ENCODE assay signal across 8 cellular contexts in genomic region chr7:816751-817671, GRCh38. TPM values are rescaled to one million over a fixed set of nuclear protein-coding genes. Genes with fewer than 3 reads are reported as not detected.
DNase-seq lines count a peak whose midpoint lies in the region; ATAC-seq, FAIRE-seq and TF ChIP-seq lines count a peak whose summit lies in the region.

No MANE protein-coding gene starts in this region.

- H3K36me3 Mint-ChIP-seq in endodermal cell (ENCODE audit: low read depth) = peaks cover 9% of the 10 kb centered on the region

- H4K20me1 ChIP-seq in neural cell (ENCODE audit: insufficient read depth) = no peaks in the 10 kb centered on the region

- ATAC-seq in GM21576 (IDR thresholded peaks at IDR 0.05; ENCODE audit: unreplicated experiment) = peak; percentile 13
- no peak for ATAC-seq in aorta (ENCODE audit: low FRiP score)

- peak overlapping the region; percentile 90 for H3K9ac ChIP-seq in endodermal cell (ENCODE audit: extremely low read depth, low read length, poor library complexity, severe bottlenecking)
- H3K9ac ChIP-seq in neural cell (ENCODE audit: low read length) = peak overlapping the region; percentile 80

- peak overlapping the region; percentile 83 for H3K4me2 ChIP-seq in neural cell (ENCODE audit: low read length)

- intact Hi-C loops in aorta (cut with DNase I) = no loop called here

- H3F3A ChIP-seq in neural cell (ENCODE audit: insufficient read depth, low read length, poor library complexity, severe bottlenecking) = no peaks in the 10 kb centered on the region

- peak; percentile 24 for DNase-seq in DMS79 (lab: John Stamatoyannopoulos, UW)
- DNase-seq in LNCaP clone FGC (ENCODE audit: low read depth) = no peak
- peak; percentile 17 to 18 for DNase-seq in activated CD4-positive, alpha-beta T cell treated with anti-CD3 and anti-CD28 coated beads, Interleukin-2, amount 50 U/mL, for 4 hours
- peak; percentile 79 for DNase-seq in endodermal cell
- DNase-seq in aorta = peak in 1 of 2 donors; percentile 78
- DNase-seq in frontal cortex (ENCODE audit: low spot score in 2 of 2) = no peak

- H3K9me2 ChIP-seq in neural cell (ENCODE audit: insufficient read depth, low read length) = no peaks in the 10 kb centered on the region

- H3K4me3 Mint-ChIP-seq in endodermal cell = peak overlapping the region; percentile 90

- H3K79me2 ChIP-seq in neural cell (replicated peaks; ENCODE audit: insufficient read depth, low read length) = peaks cover 49% of the 10 kb centered on the region

- no peaks in the 10 kb centered on the region for H3K27me3 Mint-ChIP-seq in endodermal cell (ENCODE audit: insufficient read depth)

- peak overlapping the region; percentile 94 for H3K27ac Mint-ChIP-seq in endodermal cell

- 0 to 1% methylated on average over 23 to 88 of the region's 88 CpGs for WGBS in endodermal cell (ENCODE audit: insufficient coverage in 1 of 2, insufficient read length in 1 of 2), 2 experiments
- WGBS in aorta, 2 donors = 0 to 1% methylated on average over 46 to 88 of the region's 88 CpGs

- peak overlapping the region; percentile 92 for H3K4me3 ChIP-seq in LNCaP clone FGC (ENCODE audit: low read depth, low read length)
- peak overlapping the region; percentile 93 for H3K4me3 ChIP-seq in endodermal cell (ENCODE audit: low read length)
- H3K4me3 ChIP-seq in neural cell (ENCODE audit: low read length) = peak overlapping the region; percentile 93
- H3K4me3 ChIP-seq in aorta (ENCODE audit: low read length in 2 of 2) = peak overlapping the region; percentile 74 to 99

- H3K36me3 ChIP-seq in endodermal cell (ENCODE audit: control insufficient read depth, insufficient read depth, low read length) (peaks cover 3% of the 10 kb centered on the region), neural cell (ENCODE audit: insufficient read depth, low read length) (no peaks in the 10 kb centered on the region), aorta (ENCODE audit: control insufficient read depth in 1 of 2, insufficient read depth in 2 of 2, low read length in 1 of 2) (no peaks in the 10 kb centered on the region)

- H2AFZ ChIP-seq in neural cell (ENCODE audit: low read depth, low read length) = no peak overlapping the region

- no peaks in the 10 kb centered on the region for H3K9me3 ChIP-seq in endodermal cell (ENCODE audit: control insufficient read depth, low read length)
- no peaks in the 10 kb centered on the region for H3K9me3 ChIP-seq in neural cell (ENCODE audit: low read length)
- no peaks in the 10 kb centered on the region for H3K9me3 ChIP-seq in aorta (ENCODE audit: control insufficient read depth, low read length)

- FAIRE-seq in frontal cortex (lab: Jason Lieb, UNC) = no peak

- no peaks in the 10 kb centered on the region for H3K9me3 Mint-ChIP-seq in endodermal cell

- no peak for TF ChIP-seq CTCF in LNCaP clone FGC (IDR thresholded peaks at IDR 0.05; ENCODE audit: control insufficient read depth, extremely low read depth, insufficient read depth)
- no peak for TF ChIP-seq CTCF in endodermal cell (conservative IDR thresholded peaks at IDR 0.05)
- no peak for TF ChIP-seq CTCF in neural cell (IDR thresholded peaks at IDR 0.05; ENCODE audit: poor library complexity, severe bottlenecking)

- H3K4me1 ChIP-seq in endodermal cell (ENCODE audit: control insufficient read depth, insufficient read depth, low read length) = peaks cover 6% of the 10 kb centered on the region
- peaks cover 0 to 3% of the 10 kb centered on the region in 2 donors for H3K4me1 ChIP-seq in aorta (ENCODE audit: control insufficient read depth in 1 of 2, insufficient read depth in 2 of 2, low read length in 2 of 2)

- no peak for TF ChIP-seq EP300 in neural cell (conservative IDR thresholded peaks at IDR 0.05; ENCODE audit: poor library complexity, severe bottlenecking)

- H3K27me3 ChIP-seq in endodermal cell (ENCODE audit: control insufficient read depth, insufficient read depth, low read length, poor library complexity, severe bottlenecking) (no peaks in the 10 kb centered on the region), neural cell (ENCODE audit: insufficient read depth, low read depth, low read length) (no peaks in the 10 kb centered on the region), aorta (ENCODE audit: control insufficient read depth in 1 of 2, insufficient read depth in 2 of 2, low read length in 1 of 2) (no peaks in the 10 kb centered on the region)

- peaks cover 23% of the 10 kb centered on the region for H3K4me1 Mint-ChIP-seq in endodermal cell

- H3K27ac ChIP-seq in endodermal cell (ENCODE audit: low read depth, low read length) (no peak overlapping the region), neural cell (ENCODE audit: low read length) (peak overlapping the region; percentile 53), aorta (ENCODE audit: low read depth in 1 of 2, low read length in 2 of 2) (peak overlapping the region; percentile 79 to 88)

- TF ChIP-seq RAD21 in neural cell (conservative IDR thresholded peaks at IDR 0.05) = no peak

TF ChIP-seq in neural cell, 6 proteins besides CTCF, POLR2A, EP300 and RAD21:
- TF ChIP-seq POLR2AphosphoS5 (IDR thresholded peaks at IDR 0.05) (peak; percentile 10), TAF1 (IDR thresholded peaks at IDR 0.05; ENCODE audit: low read depth) (no peak), REST (IDR thresholded peaks at IDR 0.05; ENCODE audit: borderline replicate concordance) (peak; percentile 25), MXI1 (conservative IDR thresholded peaks at IDR 0.05; ENCODE audit: poor library complexity, severe bottlenecking) (peak; percentile 52)

RNA-seq across cellular contexts. Expression of gene SUN1, which starts 15.3 kb away (rescaled TPM):
- 100 to 1,000 TPM; 133 to 136 TPM for total RNA-seq in endodermal cell
- 114 TPM for polyA plus RNA-seq in endodermal cell (2013, experiment 1 of 2)
- polyA plus RNA-seq in endodermal cell (2013, experiment 2 of 2) = 103 TPM
- polyA plus RNA-seq in neural cell = 309 and 418 TPM in 2 replicates
- 216 and 309 TPM in 2 replicates for polyA minus RNA-seq in neural cell
- total RNA-seq in aorta = 100 to 1,000 TPM; 200 to 236 TPM
- polyA plus RNA-seq in aorta = 100 to 1,000 TPM in 1 of 2 donors, 10 to 100 TPM in 1; 36.3 to 120 TPM
- total RNA-seq in frontal cortex = 103 TPM

RNA-seq across cellular contexts. Expression of gene GET4, which starts 59.3 kb away (rescaled TPM):
- total RNA-seq in endodermal cell = 10 to 100 TPM; 73.3 to 84.3 TPM
- polyA plus RNA-seq in endodermal cell (2013, experiment 1 of 2) = 49.1 TPM
- 46.6 TPM for polyA plus RNA-seq in endodermal cell (2013, experiment 2 of 2)
- 63.8 and 85.7 TPM in 2 replicates for polyA plus RNA-seq in neural cell
- 31.5 and 33.6 TPM in 2 replicates for polyA minus RNA-seq in neural cell
- 10 to 100 TPM; 19.9 to 22.7 TPM for total RNA-seq in aorta
- polyA plus RNA-seq in aorta = 10 to 100 TPM; 16.5 to 58.3 TPM
- total RNA-seq in frontal cortex = 20.8 TPM

Comparison
In these comparisons a context has a peak if more than half of its experiments do, and no peak if none do; other contexts are left out.
1. DNase-seq: peak in DMS79 (single experiment), activated CD4-positive, alpha-beta T cell treated with anti-CD3 and anti-CD28 coated beads, Interleukin-2, amount 50 U/mL, for 4 hours (2 of 2) and endodermal cell (single experiment); none in LNCaP clone FGC (single experiment) and frontal cortex (0 of 2).
2. Peak in every context shown above with its lines, with median percentiles within 50 percentile points of each other: H3K4me3 ChIP-seq.